Comparison of ENCODE assay signal across 7 cellular contexts in genomic region chr20:16691381-16691780, GRCh38. TPM values are rescaled to one million over a fixed set of nuclear protein-coding genes. Genes with fewer than 3 reads are reported as not detected.
"Had no signal": no experiment of that assay in that cellular context is flagged by ENCODE, and none has a peak within 500 bp of the region (broad histone marks: within the 10 kb centered on the region; RNA-seq: fewer than 3 reads in every experiment).

No MANE protein-coding gene starts in this region.

- H3K4me3 ChIP-seq: GM23338, K562 had no signal

- DNase-seq: H9, HCEC 1CT, IMR-90 had no signal

- H2AFZ ChIP-seq: GM23338 had no signal

- H3K4me2 ChIP-seq: GM23338 had no signal

RNA-seq across cellular contexts. Expression of gene OTOR, which starts 56.8 kb away (rescaled TPM):
- total RNA-seq: GM23338, H1, H9, HT-29, IMR-90, K562 had no signal
- polyA plus RNA-seq: GM23338, H1, IMR-90, K562 had no signal
